25 cellular contexts compared by ENCODE assay signal in the genomic region with DNA sequence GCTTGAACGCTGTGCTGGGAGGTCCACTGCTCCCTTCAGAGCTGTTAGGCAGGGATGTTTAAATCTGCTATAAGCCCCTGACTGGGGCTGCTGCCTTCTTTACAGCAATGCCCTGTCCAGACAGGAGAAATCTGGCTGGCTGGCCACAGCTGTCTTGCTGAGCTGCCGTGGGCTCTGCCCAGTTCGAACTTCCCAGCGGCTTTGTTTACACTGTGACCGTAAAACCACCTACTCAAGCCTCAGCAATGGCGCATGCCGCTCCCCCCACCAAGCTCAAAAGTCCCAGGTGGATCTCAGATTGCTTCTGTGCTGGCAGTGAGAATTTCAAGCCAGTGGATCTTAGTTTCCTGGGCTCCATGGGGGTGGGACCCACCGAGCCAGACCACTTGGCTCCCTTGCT.
"Had no signal": no experiment of that assay in that cellular context is flagged by ENCODE, and none has a peak within 500 bp of the region (broad histone marks: within the 10 kb centered on the region; RNA-seq: fewer than 3 reads in every experiment).

No MANE protein-coding gene starts in this region.

- H3K9me3 ChIP-seq: suprapubic skin, transverse colon, uterus had no signal

- H3K4me1 ChIP-seq: foreskin keratinocyte, left lung, neural progenitor cell, psoas muscle, stomach, suprapubic skin, transverse colon, uterus had no signal

- H3K36me3 ChIP-seq: left lung, neural progenitor cell, stomach, suprapubic skin, transverse colon, uterus had no signal

- ATAC-seq: activated naive CD4-positive, alpha-beta T cell treated with anti-CD3 and anti-CD28 coated beads, Interleukin-2, amount 50 U/mL, for 72 hours; activated T-helper 17 cell treated with anti-CD3 and anti-CD28 coated beads, Interleukin-2, amount 50 U/mL, for 72 hours; foreskin keratinocyte; left lung; naive thymus-derived CD4-positive, alpha-beta T cell; right cardiac atrium; stimulated activated memory B cell treated with anti-CD40 and anti-IgM and Interleukin-4, amounts not matched to agents 10 μg/mL and 1 μg/mL and 100 μg/mL, for 72 hours; WTC11 had no signal

- H3K27ac ChIP-seq: foreskin keratinocyte, left lung, neural progenitor cell, psoas muscle, skin epidermis, stomach, suprapubic skin, transverse colon, uterus had no signal

- H3K4me3 ChIP-seq: left lung, lung, neural progenitor cell, psoas muscle, skin epidermis, stomach, suprapubic skin, transverse colon, uterus had no signal

- H3K27me3 ChIP-seq: neural progenitor cell, uterus had no signal

- DNase-seq: activated CD8-positive, alpha-beta memory T cell treated with anti-CD3 and anti-CD28 coated beads for 24 hours; activated CD8-positive, alpha-beta memory T cell treated with anti-CD3 and anti-CD28 coated beads, Interleukin-2, amount 50 U/mL, for 4 hours; activated T-cell treated with anti-CD3 and anti-CD28 coated beads, Interleukin-2, amount 50 U/mL, for 24 hours; aorta; dermis blood vessel endothelial cell; effector CD8-positive, alpha-beta T cell; foreskin keratinocyte; kidney; left lung; naive thymus-derived CD4-positive, alpha-beta T cell; psoas muscle; right cardiac atrium; stimulated activated CD4-positive, alpha-beta T cell treated with anti-CD3 and anti-CD28 coated beads, Interleukin-2, amount 100 ng/mL, for 24 hours; stomach; T1000; transverse colon; uterus had no signal
